ENCODE assay signal across 1 cellular context in genomic region chr15:74809242-74809641, GRCh38.
TF ChIP-seq lines count a peak whose summit lies in the region.

No MANE protein-coding gene starts in this region.

TF ChIP-seq in H1, 55 proteins besides CTCF, POLR2A, EP300 and RAD21:
- TF ChIP-seq HDAC2 (IDR thresholded peaks at IDR 0.05; ENCODE audit: borderline replicate concordance in 1 of 2, low read depth in 2 of 2, low read length in 2 of 2): no peak
- no peak for TF ChIP-seq BCL11A (IDR thresholded peaks at IDR 0.05; ENCODE audit: low read depth in 2 of 2, low read length in 2 of 2)
